In genomic region chr16:28321700-28322411, GRCh38 we compare ENCODE assay signal across 1 cellular context.
TF ChIP-seq lines count a peak whose summit lies in the region.

No MANE protein-coding gene starts in this region.

TF ChIP-seq in HepG2, 621 proteins besides CTCF, POLR2A, EP300 and RAD21 (continued from another document and continues in another):
- TF ChIP-seq ESRRA (CRISPR knock-in tag; IDR thresholded peaks at IDR 0.05; ENCODE audit: low read depth): no peak
- 0 out of 2 replicates have a peak, but pooled peaks have one; percentile 14 for TF ChIP-seq ZNF788 (CRISPR knock-in tag; IDR thresholded peaks at IDR 0.05; ENCODE audit: borderline replicate concordance)
- TF ChIP-seq CENPBD1 (CRISPR knock-in tag; IDR thresholded peaks at IDR 0.05; ENCODE audit: borderline replicate concordance, low read depth): no peak
- 0 out of 2 replicates have a peak, but pooled peaks have one; percentile 32 for TF ChIP-seq ZNF121 (CRISPR knock-in tag; IDR thresholded peaks at IDR 0.05)
- TF ChIP-seq, protein P1, sequence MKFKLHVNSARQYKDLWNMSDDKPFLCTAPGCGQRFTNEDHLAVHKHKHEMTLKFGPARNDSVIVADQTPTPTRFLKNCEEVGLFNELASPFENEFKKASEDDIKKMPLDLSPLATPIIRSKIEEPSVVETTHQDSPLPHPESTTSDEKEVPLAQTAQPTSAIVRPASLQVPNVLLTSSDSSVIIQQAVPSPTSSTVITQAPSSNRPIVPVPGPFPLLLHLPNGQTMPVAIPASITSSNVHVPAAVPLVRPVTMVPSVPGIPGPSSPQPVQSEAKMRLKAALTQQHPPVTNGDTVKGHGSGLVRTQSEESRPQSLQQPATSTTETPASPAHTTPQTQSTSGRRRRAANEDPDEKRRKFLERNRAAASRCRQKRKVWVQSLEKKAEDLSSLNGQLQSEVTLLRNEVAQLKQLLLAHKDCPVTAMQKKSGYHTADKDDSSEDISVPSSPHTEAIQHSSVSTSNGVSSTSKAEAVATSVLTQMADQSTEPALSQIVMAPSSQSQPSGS (CRISPR knock-in tag; IDR thresholded peaks at IDR 0.05): no peak
- no peak for TF ChIP-seq GRHL1 (CRISPR knock-in tag; conservative IDR thresholded peaks at IDR 0.05)
- 0 out of 2 replicates have a peak, but pooled peaks have one; percentile 12 for TF ChIP-seq TAF1 (CRISPR knock-in tag; IDR thresholded peaks at IDR 0.05)
- TF ChIP-seq NFE2L2 (IDR thresholded peaks at IDR 0.05; ENCODE audit: low read length): no peak
- TF ChIP-seq ZNF572 (CRISPR knock-in tag; IDR thresholded peaks at IDR 0.05): 0 out of 2 replicates have a peak, but pooled peaks have one; percentile 51
- TF ChIP-seq ZNF17 (CRISPR knock-in tag; IDR thresholded peaks at IDR 0.05): no peak
- TF ChIP-seq MIXL1 (CRISPR knock-in tag; IDR thresholded peaks at IDR 0.05): no peak
- peak; percentile 26; the same call in 1 of the 2 replicates for TF ChIP-seq KDM5B (CRISPR knock-in tag; IDR thresholded peaks at IDR 0.05; ENCODE audit: borderline replicate concordance)
- TF ChIP-seq, protein P2, sequence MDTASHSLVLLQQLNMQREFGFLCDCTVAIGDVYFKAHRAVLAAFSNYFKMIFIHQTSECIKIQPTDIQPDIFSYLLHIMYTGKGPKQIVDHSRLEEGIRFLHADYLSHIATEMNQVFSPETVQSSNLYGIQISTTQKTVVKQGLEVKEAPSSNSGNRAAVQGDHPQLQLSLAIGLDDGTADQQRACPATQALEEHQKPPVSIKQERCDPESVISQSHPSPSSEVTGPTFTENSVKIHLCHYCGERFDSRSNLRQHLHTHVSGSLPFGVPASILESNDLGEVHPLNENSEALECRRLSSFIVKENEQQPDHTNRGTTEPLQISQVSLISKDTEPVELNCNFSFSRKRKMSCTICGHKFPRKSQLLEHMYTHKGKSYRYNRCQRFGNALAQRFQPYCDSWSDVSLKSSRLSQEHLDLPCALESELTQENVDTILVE (CRISPR knock-in tag; IDR thresholded peaks at IDR 0.05): no peak
- TF ChIP-seq, protein P3, sequence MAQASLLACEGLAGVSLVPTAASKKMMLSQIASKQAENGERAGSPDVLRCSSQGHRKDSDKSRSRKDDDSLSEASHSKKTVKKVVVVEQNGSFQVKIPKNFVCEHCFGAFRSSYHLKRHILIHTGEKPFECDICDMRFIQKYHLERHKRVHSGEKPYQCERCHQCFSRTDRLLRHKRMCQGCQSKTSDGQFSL (CRISPR knock-in tag; IDR thresholded peaks at IDR 0.05): 0 out of 2 replicates have a peak, but pooled peaks have one; percentile 35
- no peak for TF ChIP-seq CEBPG (CRISPR knock-in tag; IDR thresholded peaks at IDR 0.05)
- TF ChIP-seq ZFYVE20 (CRISPR knock-in tag; IDR thresholded peaks at IDR 0.05; ENCODE audit: borderline replicate concordance, low read depth): no peak
- TF ChIP-seq FOXO1 (CRISPR knock-in tag; IDR thresholded peaks at IDR 0.05): no peak
- peak; percentile 62 for TF ChIP-seq XRCC5 (optimal IDR thresholded peaks at IDR 0.05; ENCODE audit: low read length)
- no peak for TF ChIP-seq ZNF251 (CRISPR knock-in tag; IDR thresholded peaks at IDR 0.05)
- no peak for TF ChIP-seq TARDBP (CRISPR knock-in tag; IDR thresholded peaks at IDR 0.05)
- 0 out of 2 replicates have a peak, but pooled peaks have one; percentile 44 for TF ChIP-seq DR1 (CRISPR knock-in tag; IDR thresholded peaks at IDR 0.05)
- 0 out of 2 replicates have a peak, but pooled peaks have one; percentile 25 for TF ChIP-seq HOXA5 (CRISPR knock-in tag; IDR thresholded peaks at IDR 0.05)
- no peak for TF ChIP-seq PHF8 (CRISPR knock-in tag; IDR thresholded peaks at IDR 0.05)
- TF ChIP-seq STAG1 (CRISPR knock-in tag; IDR thresholded peaks at IDR 0.05): peak; percentile 77
- peak; percentile 55; the same call in 1 of the 2 replicates for TF ChIP-seq NRL (CRISPR knock-in tag; IDR thresholded peaks at IDR 0.05; ENCODE audit: borderline replicate concordance)
- TF ChIP-seq ZNF275 (CRISPR knock-in tag; IDR thresholded peaks at IDR 0.05; ENCODE audit: borderline replicate concordance): no peak
- 0 out of 2 replicates have a peak, but pooled peaks have one; percentile 29 for TF ChIP-seq ZNF792 (CRISPR knock-in tag; IDR thresholded peaks at IDR 0.05)
- peak; percentile 51; the same call in 1 of the 2 replicates for TF ChIP-seq ZNF776 (CRISPR knock-in tag; IDR thresholded peaks at IDR 0.05)
- 0 out of 2 replicates have a peak, but pooled peaks have one; percentile 29 for TF ChIP-seq ZNF280B (CRISPR knock-in tag; IDR thresholded peaks at IDR 0.05; ENCODE audit: borderline replicate concordance)
- TF ChIP-seq, protein P4, sequence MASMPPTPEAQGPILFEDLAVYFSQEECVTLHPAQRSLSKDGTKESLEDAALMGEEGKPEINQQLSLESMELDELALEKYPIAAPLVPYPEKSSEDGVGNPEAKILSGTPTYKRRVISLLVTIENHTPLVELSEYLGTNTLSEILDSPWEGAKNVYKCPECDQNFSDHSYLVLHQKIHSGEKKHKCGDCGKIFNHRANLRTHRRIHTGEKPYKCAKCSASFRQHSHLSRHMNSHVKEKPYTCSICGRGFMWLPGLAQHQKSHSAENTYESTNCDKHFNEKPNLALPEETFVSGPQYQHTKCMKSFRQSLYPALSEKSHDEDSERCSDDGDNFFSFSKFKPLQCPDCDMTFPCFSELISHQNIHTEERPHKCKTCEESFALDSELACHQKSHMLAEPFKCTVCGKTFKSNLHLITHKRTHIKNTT (CRISPR knock-in tag; IDR thresholded peaks at IDR 0.05): no peak
- TF ChIP-seq KDM2A (CRISPR knock-in tag; IDR thresholded peaks at IDR 0.05; ENCODE audit: borderline replicate concordance, low read depth): peak; percentile 31; the same call in 1 of the 2 replicates
- TF ChIP-seq, protein P5, sequence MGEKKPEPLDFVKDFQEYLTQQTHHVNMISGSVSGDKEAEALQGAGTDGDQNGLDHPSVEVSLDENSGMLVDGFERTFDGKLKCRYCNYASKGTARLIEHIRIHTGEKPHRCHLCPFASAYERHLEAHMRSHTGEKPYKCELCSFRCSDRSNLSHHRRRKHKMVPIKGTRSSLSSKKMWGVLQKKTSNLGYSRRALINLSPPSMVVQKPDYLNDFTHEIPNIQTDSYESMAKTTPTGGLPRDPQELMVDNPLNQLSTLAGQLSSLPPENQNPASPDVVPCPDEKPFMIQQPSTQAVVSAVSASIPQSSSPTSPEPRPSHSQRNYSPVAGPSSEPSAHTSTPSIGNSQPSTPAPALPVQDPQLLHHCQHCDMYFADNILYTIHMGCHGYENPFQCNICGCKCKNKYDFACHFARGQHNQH (CRISPR knock-in tag; IDR thresholded peaks at IDR 0.05): no peak
- TF ChIP-seq NCOA5 (CRISPR knock-in tag; IDR thresholded peaks at IDR 0.05): no peak
- no peak for TF ChIP-seq ELF1 (CRISPR knock-in tag; IDR thresholded peaks at IDR 0.05)
- TF ChIP-seq, protein P6, sequence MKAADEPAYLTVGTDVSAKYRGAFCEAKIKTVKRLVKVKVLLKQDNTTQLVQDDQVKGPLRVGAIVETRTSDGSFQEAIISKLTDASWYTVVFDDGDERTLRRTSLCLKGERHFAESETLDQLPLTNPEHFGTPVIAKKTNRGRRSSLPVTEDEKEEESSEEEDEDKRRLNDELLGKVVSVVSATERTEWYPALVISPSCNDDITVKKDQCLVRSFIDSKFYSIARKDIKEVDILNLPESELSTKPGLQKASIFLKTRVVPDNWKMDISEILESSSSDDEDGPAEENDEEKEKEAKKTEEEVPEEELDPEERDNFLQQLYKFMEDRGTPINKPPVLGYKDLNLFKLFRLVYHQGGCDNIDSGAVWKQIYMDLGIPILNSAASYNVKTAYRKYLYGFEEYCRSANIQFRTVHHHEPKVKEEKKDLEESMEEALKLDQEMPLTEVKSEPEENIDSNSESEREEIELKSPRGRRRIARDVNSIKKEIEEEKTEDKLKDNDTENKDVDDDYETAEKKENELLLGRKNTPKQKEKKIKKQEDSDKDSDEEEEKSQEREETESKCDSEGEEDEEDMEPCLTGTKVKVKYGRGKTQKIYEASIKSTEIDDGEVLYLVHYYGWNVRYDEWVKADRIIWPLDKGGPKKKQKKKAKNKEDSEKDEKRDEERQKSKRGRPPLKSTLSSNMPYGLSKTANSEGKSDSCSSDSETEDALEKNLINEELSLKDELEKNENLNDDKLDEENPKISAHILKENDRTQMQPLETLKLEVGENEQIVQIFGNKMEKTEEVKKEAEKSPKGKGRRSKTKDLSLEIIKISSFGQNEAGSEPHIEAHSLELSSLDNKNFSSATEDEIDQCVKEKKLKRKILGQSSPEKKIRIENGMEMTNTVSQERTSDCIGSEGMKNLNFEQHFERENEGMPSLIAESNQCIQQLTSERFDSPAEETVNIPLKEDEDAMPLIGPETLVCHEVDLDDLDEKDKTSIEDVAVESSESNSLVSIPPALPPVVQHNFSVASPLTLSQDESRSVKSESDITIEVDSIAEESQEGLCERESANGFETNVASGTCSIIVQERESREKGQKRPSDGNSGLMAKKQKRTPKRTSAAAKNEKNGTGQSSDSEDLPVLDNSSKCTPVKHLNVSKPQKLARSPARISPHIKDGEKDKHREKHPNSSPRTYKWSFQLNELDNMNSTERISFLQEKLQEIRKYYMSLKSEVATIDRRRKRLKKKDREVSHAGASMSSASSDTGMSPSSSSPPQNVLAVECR (CRISPR knock-in tag; IDR thresholded peaks at IDR 0.05; ENCODE audit: borderline replicate concordance): 0 out of 2 replicates have a peak, but pooled peaks have one; percentile 28
- no peak for TF ChIP-seq NPAS2 (CRISPR knock-in tag; IDR thresholded peaks at IDR 0.05; ENCODE audit: borderline replicate concordance)
- TF ChIP-seq, protein P7, sequence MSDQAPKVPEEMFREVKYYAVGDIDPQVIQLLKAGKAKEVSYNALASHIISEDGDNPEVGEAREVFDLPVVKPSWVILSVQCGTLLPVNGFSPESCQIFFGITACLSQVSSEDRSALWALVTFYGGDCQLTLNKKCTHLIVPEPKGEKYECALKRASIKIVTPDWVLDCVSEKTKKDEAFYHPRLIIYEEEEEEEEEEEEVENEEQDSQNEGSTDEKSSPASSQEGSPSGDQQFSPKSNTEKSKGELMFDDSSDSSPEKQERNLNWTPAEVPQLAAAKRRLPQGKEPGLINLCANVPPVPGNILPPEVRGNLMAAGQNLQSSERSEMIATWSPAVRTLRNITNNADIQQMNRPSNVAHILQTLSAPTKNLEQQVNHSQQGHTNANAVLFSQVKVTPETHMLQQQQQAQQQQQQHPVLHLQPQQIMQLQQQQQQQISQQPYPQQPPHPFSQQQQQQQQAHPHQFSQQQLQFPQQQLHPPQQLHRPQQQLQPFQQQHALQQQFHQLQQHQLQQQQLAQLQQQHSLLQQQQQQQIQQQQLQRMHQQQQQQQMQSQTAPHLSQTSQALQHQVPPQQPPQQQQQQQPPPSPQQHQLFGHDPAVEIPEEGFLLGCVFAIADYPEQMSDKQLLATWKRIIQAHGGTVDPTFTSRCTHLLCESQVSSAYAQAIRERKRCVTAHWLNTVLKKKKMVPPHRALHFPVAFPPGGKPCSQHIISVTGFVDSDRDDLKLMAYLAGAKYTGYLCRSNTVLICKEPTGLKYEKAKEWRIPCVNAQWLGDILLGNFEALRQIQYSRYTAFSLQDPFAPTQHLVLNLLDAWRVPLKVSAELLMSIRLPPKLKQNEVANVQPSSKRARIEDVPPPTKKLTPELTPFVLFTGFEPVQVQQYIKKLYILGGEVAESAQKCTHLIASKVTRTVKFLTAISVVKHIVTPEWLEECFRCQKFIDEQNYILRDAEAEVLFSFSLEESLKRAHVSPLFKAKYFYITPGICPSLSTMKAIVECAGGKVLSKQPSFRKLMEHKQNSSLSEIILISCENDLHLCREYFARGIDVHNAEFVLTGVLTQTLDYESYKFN (CRISPR knock-in tag; conservative IDR thresholded peaks at IDR 0.05): no peak
- TF ChIP-seq RNF2 (conservative IDR thresholded peaks at IDR 0.05; ENCODE audit: low read depth): no peak
- TF ChIP-seq ZNF354B (CRISPR knock-in tag; IDR thresholded peaks at IDR 0.05): no peak
- TF ChIP-seq FOXC1 (CRISPR knock-in tag; IDR thresholded peaks at IDR 0.05; ENCODE audit: borderline replicate concordance): 0 out of 2 replicates have a peak, but pooled peaks have one; percentile 43
- TF ChIP-seq KMT2B (CRISPR knock-in tag; IDR thresholded peaks at IDR 0.05): no peak
- no peak for TF ChIP-seq ZNF564 (CRISPR knock-in tag; IDR thresholded peaks at IDR 0.05)
- no peak for TF ChIP-seq ZNF670 (CRISPR knock-in tag; IDR thresholded peaks at IDR 0.05; ENCODE audit: borderline replicate concordance)
- no peak for TF ChIP-seq ZNF263 (CRISPR knock-in tag; IDR thresholded peaks at IDR 0.05)
- TF ChIP-seq ZNF264 (CRISPR knock-in tag; IDR thresholded peaks at IDR 0.05): no peak
- no peak for TF ChIP-seq ZNF253 (CRISPR knock-in tag; IDR thresholded peaks at IDR 0.05; ENCODE audit: borderline replicate concordance)
